ENCODE assay signal across 12 cellular contexts in genomic region chrX:23752740-23753435, GRCh38. TPM values are rescaled to one million over a fixed set of nuclear protein-coding genes. Genes with fewer than 3 reads are reported as not detected.
DNase-seq lines count a peak whose midpoint lies in the region; ATAC-seq and TF ChIP-seq lines count a peak whose summit lies in the region.
"Had no signal": no experiment of that assay in that cellular context is flagged by ENCODE, and none has a peak within 500 bp of the region (broad histone marks: within the 10 kb centered on the region; RNA-seq: fewer than 3 reads in every experiment).

No MANE protein-coding gene starts in this region.

- 44% methylated on average over 2 of the region's 2 CpGs for WGBS in esophagus muscularis mucosa
- WGBS in suprapubic skin: 46% methylated on average over 2 of the region's 2 CpGs

- TF ChIP-seq POLR2A in esophagus muscularis mucosa (IDR thresholded peaks at IDR 0.05; ENCODE audit: low read depth) (no peak), suprapubic skin (IDR thresholded peaks at IDR 0.05) (no peak)

- H3K27me3 ChIP-seq in AG04450 (ENCODE audit: control insufficient read depth, insufficient read depth, low read length) (no peaks in the 10 kb centered on the region), MG63 (no peaks in the 10 kb centered on the region), esophagus muscularis mucosa (peaks cover 0 to 5% (median 0%) of the 10 kb centered on the region in 4 donors), osteoblast (ENCODE audit: insufficient read depth, low read length) (no peaks in the 10 kb centered on the region), suprapubic skin (no peaks in the 10 kb centered on the region)
- H3K27me3 ChIP-seq in effector memory CD4-positive, alpha-beta T cell (replicated peaks; ENCODE audit: control insufficient read depth, insufficient read depth, low read length, poor library complexity, severe bottlenecking): no peaks in the 10 kb centered on the region

- no peaks in the 10 kb centered on the region for H3K79me2 ChIP-seq in osteoblast (ENCODE audit: insufficient read depth, low read length)

- H3K4me2 ChIP-seq in osteoblast (ENCODE audit: insufficient read depth, low read length): peak overlapping the region; percentile 67

- H3K9me3 ChIP-seq in AG04450 (ENCODE audit: control insufficient read depth, insufficient read depth, low read length) (no peaks in the 10 kb centered on the region), MG63 (no peaks in the 10 kb centered on the region), esophagus muscularis mucosa (no peaks in the 10 kb centered on the region), osteoblast (ENCODE audit: low read depth, low read length) (no peaks in the 10 kb centered on the region), suprapubic skin (no peaks in the 10 kb centered on the region)
- no peaks in the 10 kb centered on the region for H3K9me3 ChIP-seq in effector memory CD4-positive, alpha-beta T cell (ENCODE audit: control insufficient read depth, low read length)

- H3K4me1 ChIP-seq in esophagus muscularis mucosa: peaks cover 0 to 9% (median 2%) of the 10 kb centered on the region in 4 donors
- peaks cover 5% of the 10 kb centered on the region for H3K4me1 ChIP-seq in osteoblast (ENCODE audit: insufficient read depth, low read length)
- H3K4me1 ChIP-seq in effector memory CD4-positive, alpha-beta T cell (ENCODE audit: control insufficient read depth, insufficient read depth, low read length, poor library complexity, severe bottlenecking): no peaks in the 10 kb centered on the region
- H3K4me1 ChIP-seq in suprapubic skin: no peaks in the 10 kb centered on the region

- no peak for TF ChIP-seq CTCF in AG04450 (IDR thresholded peaks at IDR 0.05; ENCODE audit: low read depth, low read length)
- no peak for TF ChIP-seq CTCF in esophagus muscularis mucosa (IDR thresholded peaks at IDR 0.05)
- TF ChIP-seq CTCF in osteoblast (IDR thresholded peaks at IDR 0.05; ENCODE audit: extremely low read depth, low read depth, low read length): no peak
- no peak for TF ChIP-seq CTCF in suprapubic skin (IDR thresholded peaks at IDR 0.05)

- DNase-seq in AG04450 (ENCODE audit: low read depth, low spot score): no peak
- DNase-seq in MG63: peak; percentile 53
- no peak for DNase-seq in esophagus muscularis mucosa (ENCODE audit: extremely low spot score)
- DNase-seq in osteoblast (ENCODE audit: insufficient read length, low spot score, missing footprints): peak; percentile 23
- DNase-seq in effector memory CD4-positive, alpha-beta T cell: no peak
- no peak for DNase-seq in stimulated activated CD4-positive, alpha-beta T cell treated with anti-CD3 and anti-CD28 coated beads, Interleukin-2, amount 100 ng/mL, for 48 hours
- no peak for DNase-seq in suprapubic skin (ENCODE audit: low spot score in 2 of 2)
- DNase-seq: C1 segment of cervical spinal cord; effector memory CD8-positive, alpha-beta T cell; NCI-H2171 treated with DMSO at 0.1 percent for 48 hours; right cardiac atrium had no signal

- TF ChIP-seq EP300 in esophagus muscularis mucosa (IDR thresholded peaks at IDR 0.05): no peak
- TF ChIP-seq EP300 in suprapubic skin (IDR thresholded peaks at IDR 0.05): no peak

- H4K20me1 ChIP-seq in osteoblast (ENCODE audit: insufficient read depth, low read length): no peaks in the 10 kb centered on the region

- CTCF ChIA-PET in AG04450 (lab: Charles Lee): interaction anchor here (3.4 kb wide), 1 partner anchor 149 kb away, joined by 23 read pairs; no protein-coding TSS in a partner anchor

- no peak overlapping the region for H3K4me3 ChIP-seq in AG04450 (ENCODE audit: low read depth, low read length)
- no peak overlapping the region for H3K4me3 ChIP-seq in MG63
- H3K4me3 ChIP-seq in esophagus muscularis mucosa: no peak overlapping the region
- H3K4me3 ChIP-seq in osteoblast (ENCODE audit: insufficient read depth, low read length): no peak overlapping the region
- H3K4me3 ChIP-seq in effector memory CD4-positive, alpha-beta T cell (ENCODE audit: insufficient read depth, low read depth, low read length, poor library complexity, severe bottlenecking): no peak overlapping the region
- no peak overlapping the region for H3K4me3 ChIP-seq in suprapubic skin

- intact Hi-C loops in esophagus muscularis mucosa (cut with DNase I): no loop called here

- H3K36me3 ChIP-seq in MG63: no peaks in the 10 kb centered on the region
- no peaks in the 10 kb centered on the region for H3K36me3 ChIP-seq in esophagus muscularis mucosa
- no peaks in the 10 kb centered on the region for H3K36me3 ChIP-seq in osteoblast (ENCODE audit: insufficient read depth, low read length)
- H3K36me3 ChIP-seq in effector memory CD4-positive, alpha-beta T cell (ENCODE audit: control insufficient read depth, insufficient read depth, low read length): no peaks in the 10 kb centered on the region
- H3K36me3 ChIP-seq in suprapubic skin: no peaks in the 10 kb centered on the region

- POLR2A ChIA-PET in AG04450 (lab: Yijun Ruan, JAX): interaction anchor here (1.4 kb wide), 1 partner anchor 30 kb away, joined by 3 read pairs; the partner anchor contains the start of gene SAT1

- H3K27ac ChIP-seq in AG04450 (ENCODE audit: low read depth, low read length) (peak overlapping the region; percentile 39), esophagus muscularis mucosa (replicated peaks in 1 of 4) (peak overlapping the region in 3 of 4 donors; percentile 12 to 65 (median 36)), osteoblast (ENCODE audit: low read depth, low read length) (peak overlapping the region; percentile 74), suprapubic skin (no peak overlapping the region)
- no peak overlapping the region for H3K27ac ChIP-seq in effector memory CD4-positive, alpha-beta T cell (ENCODE audit: insufficient read depth, low read length, poor library complexity, severe bottlenecking)

- peak overlapping the region; percentile 46 for H2AFZ ChIP-seq in osteoblast (ENCODE audit: low read length)

- ATAC-seq in HG02938 (IDR thresholded peaks at IDR 0.05; ENCODE audit: unreplicated experiment): no peak
- ATAC-seq: effector memory CD8-positive, alpha-beta T cell; right cardiac atrium had no signal

RNA-seq across cellular contexts. Expression of gene ACOT9, which starts 9.8 kb away (rescaled TPM):
- polyA plus RNA-seq in AG04450 (2011; rRNA removed): 45.7 and 62.5 TPM in 2 replicates
- 24.4 and 36.0 TPM in 2 replicates for polyA minus RNA-seq in AG04450 (2011; rRNA and poly(A)+ RNA removed)
- 70.9 and 80.9 TPM in 2 replicates for total RNA-seq in MG63 (2014; rRNA removed; shearing (Covaris generic); ENCODE audit: low replicate concordance)
- total RNA-seq in esophagus muscularis mucosa: 10 to 100 TPM; 46.3 to 63.8 (median 52.3) TPM
- total RNA-seq in osteoblast: 53.6 and 71.6 TPM in 2 replicates
- 10 to 100 TPM; 14.9 to 18.5 (median 16.2) TPM for total RNA-seq in suprapubic skin

RNA-seq across cellular contexts. Expression of gene SAT1, which starts 30.1 kb away (rescaled TPM):
- 151 and 202 TPM in 2 replicates for polyA plus RNA-seq in AG04450 (2011; rRNA removed)
- 59.8 and 63.6 TPM in 2 replicates for polyA minus RNA-seq in AG04450 (2011; rRNA and poly(A)+ RNA removed)
- 62.1 and 85.3 TPM in 2 replicates for total RNA-seq in MG63 (2014; rRNA removed; shearing (Covaris generic); ENCODE audit: low replicate concordance)
- 100 to 1,000 TPM; 152 to 621 (median 206) TPM for total RNA-seq in esophagus muscularis mucosa
- total RNA-seq in osteoblast: 81.9 and 96.6 TPM in 2 replicates
- 100 to 1,000 TPM; 131 to 357 (median 202) TPM for total RNA-seq in suprapubic skin

Comparison
In these comparisons a context has a peak if more than half of its experiments do, and no peak if none do; other contexts are left out.
1. DNase-seq: peak in MG63 (single experiment) and osteoblast (single experiment); none in AG04450 (single experiment), esophagus muscularis mucosa (single experiment), effector memory CD4-positive, alpha-beta T cell (0 of 3), stimulated activated CD4-positive, alpha-beta T cell treated with anti-CD3 and anti-CD28 coated beads, Interleukin-2, amount 100 ng/mL, for 48 hours (0 of 2) and suprapubic skin (0 of 2).
2. H3K27ac ChIP-seq: peak in AG04450 (single experiment), esophagus muscularis mucosa (3 of 4) and osteoblast (single experiment); none in effector memory CD4-positive, alpha-beta T cell (single experiment) and suprapubic skin (single experiment).